In the genomic region with DNA sequence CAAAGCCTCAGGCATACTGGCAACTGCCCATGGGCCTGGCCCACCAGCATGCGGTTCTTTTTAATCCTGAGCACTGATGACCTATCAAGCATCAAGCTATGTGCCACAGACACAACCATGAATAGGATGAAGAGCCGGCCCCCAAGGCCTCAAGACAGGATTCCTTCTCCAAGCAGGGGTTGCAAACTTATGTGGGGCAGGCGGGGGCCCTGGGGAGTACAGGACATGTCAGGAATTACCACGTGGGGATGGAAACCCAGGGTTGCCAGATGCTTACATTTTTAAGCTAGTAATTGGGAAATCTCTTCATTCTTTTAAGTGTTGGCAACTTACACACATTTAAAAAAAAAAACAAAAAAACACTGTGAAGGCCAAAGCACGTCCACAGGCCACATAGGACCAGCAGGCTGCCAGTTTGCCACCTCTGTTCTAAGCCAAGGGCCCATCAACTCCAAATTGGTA, we compare ENCODE assay signal across 24 cellular contexts. TPM values are rescaled to one million over a fixed set of nuclear protein-coding genes. Genes with fewer than 3 reads are reported as not detected.
A peak's percentile ranks its signal among the peaks of the same experiment; 100 is the strongest.
DNase-seq lines count a peak whose midpoint lies in the region; ATAC-seq and TF ChIP-seq lines count a peak whose summit lies in the region.
"Had no signal": no experiment of that assay in that cellular context is flagged by ENCODE, and none has a peak within 500 bp of the region (broad histone marks: within the 10 kb centered on the region; RNA-seq: fewer than 3 reads in every experiment).

No MANE protein-coding gene starts in this region.

- H3K4me1 Mint-ChIP-seq in endothelial cell (ENCODE audit: unreplicated experiment) (peaks cover 16% of the 10 kb centered on the region), nephron (peaks cover 24% of the 10 kb centered on the region)
- peaks cover 6 to 9% of the 10 kb centered on the region in 2 donors for H3K4me1 Mint-ChIP-seq in stimulated activated naive B cell treated with anti-CD40 and anti-IgM and Interleukin-4, amounts not matched to agents 10 μg/mL and 1 μg/mL and 100 μg/mL, for 72 hours
- peaks cover 4% of the 10 kb centered on the region for H3K4me1 Mint-ChIP-seq in T-helper 2 cell treated with Interferon-gamma antibody and Interleukin-4, amounts not matched to agents 5 μg/mL and 100 μg/mL, for 36 hours (ENCODE audit: low read depth)
- H3K4me1 Mint-ChIP-seq in activated CD4-positive, alpha-beta memory T cell treated with anti-CD3 and anti-CD28 coated beads for 36 hours (ENCODE audit: low read depth): peaks cover 3% of the 10 kb centered on the region

- intact Hi-C loops in activated CD4-positive, alpha-beta memory T cell treated with anti-CD3 and anti-CD28 coated beads for 36 hours (cut with micrococcal nuclease): no loop called here

- no peaks in the 10 kb centered on the region for H3K4me1 ChIP-seq in HEK293 (ENCODE audit: control insufficient read depth, insufficient read depth, low read length)
- H3K4me1 ChIP-seq: prostate gland had no signal

- H3K9me3 Mint-ChIP-seq in endothelial cell (ENCODE audit: unreplicated experiment) (no peaks in the 10 kb centered on the region), nephron (no peaks in the 10 kb centered on the region)
- peaks cover 0 to 4% of the 10 kb centered on the region in 2 donors for H3K9me3 Mint-ChIP-seq in stimulated activated naive B cell treated with anti-CD40 and anti-IgM and Interleukin-4, amounts not matched to agents 10 μg/mL and 1 μg/mL and 100 μg/mL, for 72 hours
- peaks cover 4% of the 10 kb centered on the region for H3K9me3 Mint-ChIP-seq in T-helper 2 cell treated with Interferon-gamma antibody and Interleukin-4, amounts not matched to agents 5 μg/mL and 100 μg/mL, for 36 hours
- H3K9me3 Mint-ChIP-seq in activated CD4-positive, alpha-beta memory T cell treated with anti-CD3 and anti-CD28 coated beads for 36 hours: no peaks in the 10 kb centered on the region
- H3K9me3 Mint-ChIP-seq: activated naive CD4-positive, alpha-beta T cell treated with anti-CD3 and anti-CD28 coated beads, Interleukin-2, amount 50 U/mL, for 24 hours; HFFc6; IgD-negative memory B cell had no signal

- no peaks in the 10 kb centered on the region for H3K9me3 ChIP-seq in HEK293 (ENCODE audit: control insufficient read depth, insufficient read depth, low read depth, low read length)
- H3K9me3 ChIP-seq: prostate gland, SJCRH30 had no signal

- TF ChIP-seq CTCF in AG04449 (IDR thresholded peaks at IDR 0.05; ENCODE audit: insufficient read depth, low read length, missing control alignments): no peak
- TF ChIP-seq CTCF in HEK293 (tag by site-specific recombination; IDR thresholded peaks at IDR 0.05): no peak
- no peak for TF ChIP-seq CTCF in endothelial cell (IDR thresholded peaks at IDR 0.05; ENCODE audit: unreplicated experiment)
- no peak for TF ChIP-seq CTCF in nephron (IDR thresholded peaks at IDR 0.05; ENCODE audit: unreplicated experiment in 3 of 3)

- CTCF ChIA-PET in AG04449 (lab: Yijun Ruan, JAX): interaction anchor here (0.9 to 2.1 kb wide), 3 partner anchors 13 to 298 kb away, joined by 5 to 13 read pairs (median 9); no protein-coding TSS in a partner anchor
- CTCF ChIA-PET in HEK293 (lab: Yijun Ruan, JAX): no interaction called here
- CTCF ChIA-PET in activated CD4-positive, alpha-beta memory T cell treated with anti-CD3 and anti-CD28 coated beads for 36 hours (lab: Charles Lee): interaction anchor here (1.7 kb wide), 1 partner anchor 21 kb away, joined by 3 read pairs; no protein-coding TSS in a partner anchor

- POLR2A ChIA-PET in AG04449 (lab: Yijun Ruan, JAX): interaction anchor here (1.0 kb wide), 1 partner anchor 33 kb away, joined by 4 read pairs; no protein-coding TSS in a partner anchor
- POLR2A ChIA-PET in HEK293 (lab: Yijun Ruan, JAX): no interaction called here
- POLR2A ChIA-PET in activated CD4-positive, alpha-beta memory T cell treated with anti-CD3 and anti-CD28 coated beads for 36 hours (lab: Charles Lee): no interaction called here

- H3K36me3 Mint-ChIP-seq in endothelial cell (ENCODE audit: low read depth, unreplicated experiment): peaks cover 14% of the 10 kb centered on the region
- no peaks in the 10 kb centered on the region for H3K36me3 Mint-ChIP-seq in nephron (ENCODE audit: low read depth)
- H3K36me3 Mint-ChIP-seq in stimulated activated naive B cell treated with anti-CD40 and anti-IgM and Interleukin-4, amounts not matched to agents 10 μg/mL and 1 μg/mL and 100 μg/mL, for 72 hours: peaks cover 53 to 71% of the 10 kb centered on the region in 2 donors
- peaks cover 36% of the 10 kb centered on the region for H3K36me3 Mint-ChIP-seq in T-helper 2 cell treated with Interferon-gamma antibody and Interleukin-4, amounts not matched to agents 5 μg/mL and 100 μg/mL, for 36 hours (ENCODE audit: low read depth)
- H3K36me3 Mint-ChIP-seq in activated CD4-positive, alpha-beta memory T cell treated with anti-CD3 and anti-CD28 coated beads for 36 hours: peaks cover 30% of the 10 kb centered on the region

- H3K27ac ChIP-seq in HEK293 (ENCODE audit: extremely low read depth, low read depth, low read length): no peak overlapping the region
- H3K27ac ChIP-seq: prostate gland had no signal

- H3K4me3 Mint-ChIP-seq in endothelial cell (ENCODE audit: unreplicated experiment) (peak overlapping the region; percentile 42), nephron (peak overlapping the region in 1 of 3 experiments; percentile 0)
- H3K4me3 Mint-ChIP-seq in stimulated activated naive B cell treated with anti-CD40 and anti-IgM and Interleukin-4, amounts not matched to agents 10 μg/mL and 1 μg/mL and 100 μg/mL, for 72 hours: no peak overlapping the region
- H3K4me3 Mint-ChIP-seq in T-helper 2 cell treated with Interferon-gamma antibody and Interleukin-4, amounts not matched to agents 5 μg/mL and 100 μg/mL, for 36 hours: no peak overlapping the region
- H3K4me3 Mint-ChIP-seq in activated CD4-positive, alpha-beta memory T cell treated with anti-CD3 and anti-CD28 coated beads for 36 hours: no peak overlapping the region
- H3K4me3 Mint-ChIP-seq: activated naive CD4-positive, alpha-beta T cell treated with anti-CD3 and anti-CD28 coated beads, Interleukin-2, amount 50 U/mL, for 24 hours; HFFc6; IgD-negative memory B cell; naive B cell had no signal

- H3K27me3 Mint-ChIP-seq in endothelial cell (ENCODE audit: unreplicated experiment): peaks cover 22% of the 10 kb centered on the region
- peaks cover 21% of the 10 kb centered on the region for H3K27me3 Mint-ChIP-seq in nephron (ENCODE audit: low read depth)
- no peaks in the 10 kb centered on the region for H3K27me3 Mint-ChIP-seq in stimulated activated naive B cell treated with anti-CD40 and anti-IgM and Interleukin-4, amounts not matched to agents 10 μg/mL and 1 μg/mL and 100 μg/mL, for 72 hours
- H3K27me3 Mint-ChIP-seq in T-helper 2 cell treated with Interferon-gamma antibody and Interleukin-4, amounts not matched to agents 5 μg/mL and 100 μg/mL, for 36 hours (ENCODE audit: low read depth): no peaks in the 10 kb centered on the region
- no peaks in the 10 kb centered on the region for H3K27me3 Mint-ChIP-seq in activated CD4-positive, alpha-beta memory T cell treated with anti-CD3 and anti-CD28 coated beads for 36 hours
- H3K27me3 Mint-ChIP-seq: activated naive CD4-positive, alpha-beta T cell treated with anti-CD3 and anti-CD28 coated beads, Interleukin-2, amount 50 U/mL, for 24 hours; IgD-negative memory B cell; naive B cell had no signal

- no peak overlapping the region for H3K27ac Mint-ChIP-seq in endothelial cell (ENCODE audit: unreplicated experiment)
- H3K27ac Mint-ChIP-seq in nephron: peak overlapping the region in 2 of 3 experiments; percentile 13 to 30
- H3K27ac Mint-ChIP-seq in stimulated activated naive B cell treated with anti-CD40 and anti-IgM and Interleukin-4, amounts not matched to agents 10 μg/mL and 1 μg/mL and 100 μg/mL, for 72 hours: no peak overlapping the region
- no peak overlapping the region for H3K27ac Mint-ChIP-seq in T-helper 2 cell treated with Interferon-gamma antibody and Interleukin-4, amounts not matched to agents 5 μg/mL and 100 μg/mL, for 36 hours
- H3K27ac Mint-ChIP-seq in activated CD4-positive, alpha-beta memory T cell treated with anti-CD3 and anti-CD28 coated beads for 36 hours: no peak overlapping the region
- H3K27ac Mint-ChIP-seq: HFFc6 had no signal

- H3K4me3 ChIP-seq in AG04449 (ENCODE audit: low read depth, low read length) (no peak overlapping the region), HEK293 (ENCODE audit: low read depth, low read length) (no peak overlapping the region)
- H3K4me3 ChIP-seq: prostate gland, SJCRH30 had no signal

- H3K36me3 ChIP-seq in HEK293 (ENCODE audit: control insufficient read depth in 2 of 2, insufficient read depth in 1 of 2, low read length in 2 of 2): no peaks in the 10 kb centered on the region
- H3K36me3 ChIP-seq: prostate gland had no signal

- no peak for ATAC-seq in stimulated activated naive B cell treated with anti-CD40 and anti-IgM and Interleukin-4, amounts not matched to agents 10 μg/mL and 1 μg/mL and 100 μg/mL, for 72 hours (replicated peaks)
- ATAC-seq: left ventricle myocardium superior had no signal

- peak; percentile 75 for DNase-seq in AG04449 (ENCODE audit: low read depth, low spot score)
- DNase-seq in endothelial cell (ENCODE audit: low spot score): no peak
- DNase-seq in stimulated activated naive B cell treated with anti-CD40 and anti-IgM and Interleukin-4, amounts not matched to agents 10 μg/mL and 1 μg/mL and 100 μg/mL, for 72 hours: no peak
- DNase-seq in T-helper 2 cell treated with Interferon-gamma antibody and Interleukin-4, amounts not matched to agents 5 μg/mL and 100 μg/mL, for 36 hours (ENCODE audit: low spot score): no peak
- no peak for DNase-seq in activated CD4-positive, alpha-beta memory T cell treated with anti-CD3 and anti-CD28 coated beads for 36 hours
- no peak for DNase-seq in ureter (ENCODE audit: low spot score)
- DNase-seq: activated CD4-positive, alpha-beta T cell treated with anti-CD3 and anti-CD28 coated beads for 4 hours; effector CD4-positive, alpha-beta T cell; foreskin melanocyte; HFFc6; left ventricle myocardium superior; MV-4-11; naive B cell; NCI-H2029; NCI-H510A treated with DMSO at 0.1 percent for 48 hours; SJCRH30; stimulated activated CD4-positive, alpha-beta T cell treated with anti-CD3 and anti-CD28 coated beads, Interleukin-12 subunit alpha, Interleukin-12 subunit beta, amount 100 ng/mL, for 4 hours; stimulated activated naive CD4-positive, alpha-beta T cell treated with Interleukin-2 at 50 U/mL for 16 hours; T1000 had no signal

TF ChIP-seq in HEK293, 187 proteins besides CTCF, POLR2A, EP300 and RAD21:
- TF ChIP-seq ZNF335 (tag by site-specific recombination; conservative IDR thresholded peaks at IDR 0.05): 0 out of 2 replicates have a peak, but pooled peaks have one; percentile 21
- no peak for TF ChIP-seq ZNF785 (tag by site-specific recombination; IDR thresholded peaks at IDR 0.05)

RNA-seq across cellular contexts. Expression of a gene that starts 32.9 kb away (rescaled TPM):
- 4.7 TPM for total RNA-seq in endothelial cell (ENCODE audit: unreplicated experiment)
- 10 to 100 TPM; 86.6 to 90.5 TPM for total RNA-seq in activated CD4-positive, alpha-beta memory T cell treated with anti-CD3 and anti-CD28 coated beads for 36 hours
- total RNA-seq in ureter: 69.4 TPM

Comparison
In these comparisons a context has a peak if more than half of its experiments do, and no peak if none do; other contexts are left out.
1. H3K27ac Mint-ChIP-seq: peak in nephron (2 of 3); none in endothelial cell (single experiment), stimulated activated naive B cell treated with anti-CD40 and anti-IgM and Interleukin-4, amounts not matched to agents 10 μg/mL and 1 μg/mL and 100 μg/mL, for 72 hours (single experiment), T-helper 2 cell treated with Interferon-gamma antibody and Interleukin-4, amounts not matched to agents 5 μg/mL and 100 μg/mL, for 36 hours (single experiment) and activated CD4-positive, alpha-beta memory T cell treated with anti-CD3 and anti-CD28 coated beads for 36 hours (single experiment).
2. RNA of a gene that starts 32.9 kb away (total RNA-seq): 86.6 to 90.5 TPM in activated CD4-positive, alpha-beta memory T cell treated with anti-CD3 and anti-CD28 coated beads for 36 hours and 69.4 TPM in ureter (single experiment); 4.7 TPM in endothelial cell (single experiment); every median in the first group is over 10 times any median in the second.